Comparison of ENCODE assay signal across 15 cellular contexts in the genomic region with DNA sequence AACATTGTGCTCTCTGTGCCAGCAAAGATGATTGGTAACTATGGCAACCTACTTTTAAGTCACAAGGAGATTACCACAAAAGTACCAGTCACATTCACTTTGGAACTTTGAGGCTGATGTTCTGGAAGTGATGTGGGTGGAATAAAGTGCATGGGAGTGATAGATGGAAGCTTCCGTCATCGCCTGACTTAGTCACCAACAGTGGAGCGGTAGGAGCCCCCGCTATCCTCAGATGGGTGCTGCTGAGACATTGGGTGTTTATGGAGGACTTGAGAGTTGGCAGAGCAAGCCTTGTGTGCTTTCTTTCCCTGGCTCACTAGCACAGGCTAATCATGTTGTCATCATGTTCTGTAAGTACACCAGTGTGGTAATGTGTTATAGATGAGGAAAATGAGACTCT. TPM values are rescaled to one million over a fixed set of nuclear protein-coding genes. Genes with fewer than 3 reads are reported as not detected.
DNase-seq lines count a peak whose midpoint lies in the region; ATAC-seq and TF ChIP-seq lines count a peak whose summit lies in the region.
"Had no signal": no experiment of that assay in that cellular context is flagged by ENCODE, and none has a peak within 500 bp of the region (broad histone marks: within the 10 kb centered on the region; RNA-seq: fewer than 3 reads in every experiment).

No MANE protein-coding gene starts in this region.

- no peak for TF ChIP-seq CTCF in PC-9 (conservative IDR thresholded peaks at IDR 0.05)
- no peak for TF ChIP-seq CTCF in esophagus muscularis mucosa (IDR thresholded peaks at IDR 0.05)

- intact Hi-C loops in posterior cingulate gyrus (cut with DNase I) = loop anchor here (10.0 kb wide), 1 partner anchor 80 kb away; no protein-coding TSS in a partner anchor
- intact Hi-C loops in PC-9 (cut with micrococcal nuclease; ENCODE audit: unreplicated experiment) = loop anchor here (5.0 kb wide), 1 partner anchor 258 kb away; a partner anchor contains a TSS
- intact Hi-C loops in esophagus muscularis mucosa (cut with DNase I) = loop anchor here (5.0 kb wide), 1 partner anchor 53 kb away; a partner anchor contains a TSS

- no peak for TF ChIP-seq EP300 in esophagus muscularis mucosa (IDR thresholded peaks at IDR 0.05)

- peaks cover 5% of the 10 kb centered on the region for H4K20me1 ChIP-seq in PC-9 (ENCODE audit: insufficient read depth)

- BruUV-seq in PC-9 (replicated peaks; lab: Mats Ljungman, UMichigan) = no TSS peak

- H3K4me2 ChIP-seq in PC-9 = no peak overlapping the region

- H3K27me3 ChIP-seq in PC-9 (ENCODE audit: insufficient read depth, low read depth) (no peaks in the 10 kb centered on the region), esophagus muscularis mucosa (no peaks in the 10 kb centered on the region)
- H3K27me3 ChIP-seq: sigmoid colon, upper lobe of left lung had no signal

- H3K9me2 ChIP-seq in PC-9 (ENCODE audit: insufficient read depth) = no peaks in the 10 kb centered on the region

- H3K4me3 ChIP-seq in PC-9 = no peak overlapping the region
- no peak overlapping the region for H3K4me3 ChIP-seq in esophagus muscularis mucosa
- H3K4me3 ChIP-seq: sigmoid colon, SK-N-MC, upper lobe of left lung had no signal

- WGBS in esophagus muscularis mucosa = 97% methylated on average over 4 of the region's 4 CpGs

- ATAC-seq in GM18519 (IDR thresholded peaks at IDR 0.05; ENCODE audit: low FRiP score, unreplicated experiment) = no peak
- ATAC-seq: natural killer cell had no signal

- H3K9me3 ChIP-seq in PC-9 (ENCODE audit: insufficient read depth, low read depth) = no peaks in the 10 kb centered on the region
- no peaks in the 10 kb centered on the region for H3K9me3 ChIP-seq in esophagus muscularis mucosa
- H3K9me3 ChIP-seq: sigmoid colon, upper lobe of left lung had no signal

- no peak overlapping the region for H2AFZ ChIP-seq in PC-9

- TF ChIP-seq POLR2A in esophagus muscularis mucosa (IDR thresholded peaks at IDR 0.05; ENCODE audit: low read depth) = no peak

- CTCF ChIA-PET in PC-9 (lab: Charles Lee) = no interaction called here

- H3K4me1 ChIP-seq in PC-9 (replicated peaks; ENCODE audit: insufficient read depth) = peaks cover 6% of the 10 kb centered on the region
- H3K4me1 ChIP-seq in esophagus muscularis mucosa = peaks cover 6 to 19% (median 13%) of the 10 kb centered on the region in 4 donors

- peaks cover 27% of the 10 kb centered on the region for H3K79me2 ChIP-seq in PC-9 (ENCODE audit: low read depth)

- no peak overlapping the region for H3K27ac ChIP-seq in PC-9
- H3K27ac ChIP-seq in esophagus muscularis mucosa (replicated peaks in 1 of 4) = no peak overlapping the region
- H3K27ac ChIP-seq: sigmoid colon, SK-N-MC, upper lobe of left lung had no signal

- H3F3A ChIP-seq in PC-9 (ENCODE audit: insufficient read depth, low read depth) = no peaks in the 10 kb centered on the region

- peak; percentile 8 for DNase-seq in stimulated activated naive CD4-positive, alpha-beta T cell treated with Interleukin-2 at 50 U/mL for 16 hours (lab: John Stamatoyannopoulos, UW)
- no peak for DNase-seq in stimulated activated naive CD4-positive, alpha-beta T cell (lab: John Stamatoyannopoulos, UW)
- DNase-seq in anterior cingulate cortex (lab: John Stamatoyannopoulos, UW) (peak in 31 of 58 donors; percentile 6 to 86 (median 37)), posterior cingulate gyrus (peak in 8 of 10 donors; percentile 5 to 90 (median 34)), DMS153 treated with DMSO at 0.1 percent for 48 hours (lab: John Stamatoyannopoulos, UW; ENCODE audit: unreplicated experiment) (no peak), PC-9 (no peak), esophagus muscularis mucosa (ENCODE audit: extremely low spot score) (no peak)
- DNase-seq: DMS153, H9, natural killer cell, NCI-H1417, sigmoid colon, upper lobe of left lung had no signal

- H3K36me3 ChIP-seq in PC-9 (ENCODE audit: low read depth) = peaks cover 22% of the 10 kb centered on the region; the same call in 1 of the 2 replicates
- peaks cover 22 to 67% (median 46%) of the 10 kb centered on the region in 4 donors for H3K36me3 ChIP-seq in esophagus muscularis mucosa

- POLR2A ChIA-PET in PC-9 (lab: Charles Lee; ENCODE audit: unreplicated experiment) = interaction anchor here (0.5 kb wide), 1 partner anchor 580 kb away, joined by 3 read pairs; a partner anchor contains a TSS

RNA-seq across cellular contexts. Expression of a gene that starts 4.6 kb away (rescaled TPM):
- 113 and 143 TPM in 2 replicates for total RNA-seq in PC-9 (2021)
- total RNA-seq in esophagus muscularis mucosa = 10 to 100 TPM; 69.1 to 87.2 (median 73.7) TPM

RNA-seq across cellular contexts. Expression of a gene that starts 5.6 kb away (rescaled TPM):
- total RNA-seq in PC-9 (2021) = 70.4 and 77.5 TPM in 2 replicates
- total RNA-seq in esophagus muscularis mucosa = 1 to 10 TPM; 1.5 to 3.3 (median 2.2) TPM

RNA-seq across cellular contexts. Expression of a gene that starts 33.6 kb away (rescaled TPM):
- total RNA-seq in PC-9 (2021) (6.5 and 8.5 TPM in 2 replicates), esophagus muscularis mucosa (1 to 10 TPM in 1 of 4 donors, under 1 TPM in 2, not detected in 1; 0.32 to 1.3 (median 0.42) TPM)

RNA-seq across cellular contexts. Expression of a gene that starts 52.8 kb away (rescaled TPM):
- total RNA-seq in PC-9 (2021) = 38.6 and 42.8 TPM in 2 replicates
- 10 to 100 TPM; 19.5 to 26.6 (median 24.5) TPM for total RNA-seq in esophagus muscularis mucosa

Comparison
In these comparisons a context has a peak if more than half of its experiments do, and no peak if none do; other contexts are left out.
1. DNase-seq: peak in stimulated activated naive CD4-positive, alpha-beta T cell treated with Interleukin-2 at 50 U/mL for 16 hours (single experiment), anterior cingulate cortex (31 of 58) and posterior cingulate gyrus (8 of 10); none in stimulated activated naive CD4-positive, alpha-beta T cell (0 of 6), DMS153 treated with DMSO at 0.1 percent for 48 hours (single experiment), PC-9 (0 of 2) and esophagus muscularis mucosa (single experiment).
2. RNA of a gene that starts 5.6 kb away (total RNA-seq): 70.4 to 77.5 TPM in PC-9; 1.5 to 3.3 TPM in esophagus muscularis mucosa; every median in the first group is over 10 times any median in the second.